ENCODE assay signal across 9 cellular contexts in the genomic region with DNA sequence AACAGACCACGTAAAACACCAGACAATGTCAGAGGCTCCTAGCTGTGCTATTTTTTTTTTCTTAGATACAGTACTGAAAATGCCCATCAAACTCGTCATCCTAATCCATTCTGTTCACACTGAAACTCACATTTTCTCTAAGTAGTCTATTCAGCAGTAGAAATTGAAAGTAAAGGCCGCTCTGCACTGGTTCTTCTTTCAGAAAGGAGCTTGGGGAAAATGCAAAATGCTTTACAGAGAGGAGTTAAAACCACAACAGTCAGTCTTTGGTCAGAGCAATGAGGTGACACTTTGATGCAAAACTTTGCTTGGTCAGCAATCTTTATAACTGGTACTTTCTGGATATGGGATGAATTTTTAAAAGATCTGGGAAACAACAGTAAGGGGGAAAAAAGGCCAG. TPM values are rescaled to one million over a fixed set of nuclear protein-coding genes. Genes with fewer than 3 reads are reported as not detected.
DNase-seq lines count a peak whose midpoint lies in the region; ATAC-seq, FAIRE-seq and TF ChIP-seq lines count a peak whose summit lies in the region.
"Had no signal": no experiment of that assay in that cellular context is flagged by ENCODE, and none has a peak within 500 bp of the region (broad histone marks: within the 10 kb centered on the region; RNA-seq: fewer than 3 reads in every experiment).

No MANE protein-coding gene starts in this region.

- intact Hi-C loops in activated T-helper 1 cell treated with anti-CD3 and anti-CD28 coated beads, Interleukin-12 subunit alpha, Interleukin-12 subunit beta, Interleukin-2, Interleukin-4 antibody, amounts not matched to agents 30 ng/mL and 10 ng/mL and 1 ng/mL, durations not matched to agents 14 hours and 24 hours and 36 hours (cut with micrococcal nuclease), result loop anchor here (1.0 to 10.0 kb wide), 6 partner anchors 39 to 304 kb away; partner anchors contain the start of gene PTBP3

- no peaks in the 10 kb centered on the region for H3K9me3 Mint-ChIP-seq in activated T-helper 1 cell treated with anti-CD3 and anti-CD28 coated beads, Interleukin-12 subunit alpha, Interleukin-12 subunit beta, Interleukin-2, Interleukin-4 antibody, amounts not matched to agents 30 ng/mL and 10 ng/mL and 1 ng/mL, durations not matched to agents 14 hours and 24 hours and 36 hours

- ATAC-seq in GM19452 (IDR thresholded peaks at IDR 0.05; ENCODE audit: unreplicated experiment) (peak; percentile 96), HG03095 (IDR thresholded peaks at IDR 0.05; ENCODE audit: unreplicated experiment) (peak; percentile 89)

- H3K4me1 Mint-ChIP-seq in activated T-helper 1 cell treated with anti-CD3 and anti-CD28 coated beads, Interleukin-12 subunit alpha, Interleukin-12 subunit beta, Interleukin-2, Interleukin-4 antibody, amounts not matched to agents 30 ng/mL and 10 ng/mL and 1 ng/mL, durations not matched to agents 14 hours and 24 hours and 36 hours (ENCODE audit: low read depth), result peaks cover 26% of the 10 kb centered on the region

- peaks cover 38% of the 10 kb centered on the region for H3K36me3 Mint-ChIP-seq in activated T-helper 1 cell treated with anti-CD3 and anti-CD28 coated beads, Interleukin-12 subunit alpha, Interleukin-12 subunit beta, Interleukin-2, Interleukin-4 antibody, amounts not matched to agents 30 ng/mL and 10 ng/mL and 1 ng/mL, durations not matched to agents 14 hours and 24 hours and 36 hours (ENCODE audit: low read depth)

- H3K4me3 Mint-ChIP-seq in activated T-helper 1 cell treated with anti-CD3 and anti-CD28 coated beads, Interleukin-12 subunit alpha, Interleukin-12 subunit beta, Interleukin-2, Interleukin-4 antibody, amounts not matched to agents 30 ng/mL and 10 ng/mL and 1 ng/mL, durations not matched to agents 14 hours and 24 hours and 36 hours, result peak overlapping the region; percentile 19

- peak overlapping the region; percentile 70 for H3K27ac Mint-ChIP-seq in activated T-helper 1 cell treated with anti-CD3 and anti-CD28 coated beads, Interleukin-12 subunit alpha, Interleukin-12 subunit beta, Interleukin-2, Interleukin-4 antibody, amounts not matched to agents 30 ng/mL and 10 ng/mL and 1 ng/mL, durations not matched to agents 14 hours and 24 hours and 36 hours

- TF ChIP-seq POLR2A in GM12892 (IDR thresholded peaks at IDR 0.05; ENCODE audit: low read depth, low read length), result no peak

- FAIRE-seq in GM12892 (lab: Jason Lieb, UNC), result peak; percentile 81

- DNase-seq in GM12892 (ENCODE audit: insufficient read length) (peak; percentile 15), HuH-7.5 (ENCODE audit: low spot score) (no peak), nucleus accumbens (lab: John Stamatoyannopoulos, UW) (no peak), HCEC 1CT (no peak)
- peak; percentile 9 for DNase-seq in activated T-helper 1 cell treated with anti-CD3 and anti-CD28 coated beads, Interleukin-12 subunit alpha, Interleukin-12 subunit beta, Interleukin-2, Interleukin-4 antibody, amounts not matched to agents 30 ng/mL and 10 ng/mL and 1 ng/mL, durations not matched to agents 14 hours and 24 hours and 36 hours (ENCODE audit: low spot score)
- DNase-seq in activated effector memory CD4-positive, alpha-beta T cell treated with Interleukin-2 at 50 U/mL for 16 hours, result no peak
- DNase-seq: mesenchymal stem cell had no signal

- no peaks in the 10 kb centered on the region for H3K27me3 Mint-ChIP-seq in activated T-helper 1 cell treated with anti-CD3 and anti-CD28 coated beads, Interleukin-12 subunit alpha, Interleukin-12 subunit beta, Interleukin-2, Interleukin-4 antibody, amounts not matched to agents 30 ng/mL and 10 ng/mL and 1 ng/mL, durations not matched to agents 14 hours and 24 hours and 36 hours (ENCODE audit: insufficient read depth)

RNA-seq across cellular contexts. Expression of gene SUSD1, which starts 43.8 kb away (rescaled TPM):
- 4.8 TPM for polyA plus RNA-seq in GM12892 (2012; ENCODE audit: missing spikeins)
- 3.7 and 4.5 TPM in 2 replicates for total RNA-seq in activated T-helper 1 cell treated with anti-CD3 and anti-CD28 coated beads, Interleukin-12 subunit alpha, Interleukin-12 subunit beta, Interleukin-2, Interleukin-4 antibody, amounts not matched to agents 30 ng/mL and 10 ng/mL and 1 ng/mL, durations not matched to agents 14 hours and 24 hours and 36 hours

Comparison
In these comparisons a context has a peak if more than half of its experiments do, and no peak if none do; other contexts are left out.
1. DNase-seq: peak in GM12892 (single experiment) and activated T-helper 1 cell treated with anti-CD3 and anti-CD28 coated beads, Interleukin-12 subunit alpha, Interleukin-12 subunit beta, Interleukin-2, Interleukin-4 antibody, amounts not matched to agents 30 ng/mL and 10 ng/mL and 1 ng/mL, durations not matched to agents 14 hours and 24 hours and 36 hours (single experiment); none in HuH-7.5 (single experiment), nucleus accumbens (0 of 56), activated effector memory CD4-positive, alpha-beta T cell treated with Interleukin-2 at 50 U/mL for 16 hours (single experiment) and HCEC 1CT (single experiment).